ENCODE assay signal across 15 cellular contexts in genomic region chr1:210882414-210883221, GRCh38.
DNase-seq lines count a peak whose midpoint lies in the region; ATAC-seq, FAIRE-seq and TF ChIP-seq lines count a peak whose summit lies in the region.
"Had no signal": no experiment of that assay in that cellular context is flagged by ENCODE, and none has a peak within 500 bp of the region (broad histone marks: within the 10 kb centered on the region; RNA-seq: fewer than 3 reads in every experiment).

No MANE protein-coding gene starts in this region.

- no peak overlapping the region for H2BK5ac ChIP-seq in H1 (ENCODE audit: low read depth, low read length)

- no peak for TF ChIP-seq EP300 in H1 (IDR thresholded peaks at IDR 0.05; ENCODE audit: borderline replicate concordance in 1 of 2, low read depth in 2 of 2, low read length in 2 of 2)

- H2BK120ac ChIP-seq in H1 (replicated peaks; ENCODE audit: low read depth, low read length), result no peak overlapping the region

- no peak for ATAC-seq in GM18867 (IDR thresholded peaks at IDR 0.05; ENCODE audit: unreplicated experiment)
- no peak for ATAC-seq in GM19023 (IDR thresholded peaks at IDR 0.05; ENCODE audit: unreplicated experiment)
- no peak for ATAC-seq in HG03025 (IDR thresholded peaks at IDR 0.05; ENCODE audit: low FRiP score, unreplicated experiment)
- ATAC-seq: sciatic nerve had no signal

- 15 to 19% methylated on average over 8 of the region's 8 CpGs for WGBS in GM23248 (ENCODE audit: low coverage in 1 of 2, low lambda C conversion rate in 2 of 2, missing lambda C conversion rate in 2 of 2), 2 experiments
- WGBS in H1 (ENCODE audit: extremely low coverage in 1 of 2, insufficient coverage in 1 of 2, insufficient read length in 1 of 2, insufficient replicate concordance in 2 of 2, low coverage in 1 of 2, low lambda C conversion rate in 2 of 2, missing lambda C conversion rate in 1 of 2), 2 experiments, result 89% methylated on average over 8 of the region's 8 CpGs; no CpG with 5 or more reads in 1 of the 2 experiments

- H3K4me3 ChIP-seq in GM23248 (0 out of 2 replicates have a peak overlapping the region, but pooled peaks have one; percentile 7), H1 (ENCODE audit: extremely low read depth in 1 of 4, insufficient read depth in 2 of 4, low read depth in 3 of 4, low read length in 4 of 4) (no peak overlapping the region), retinal pigment epithelial cell (ENCODE audit: low read length) (peak overlapping the region; percentile 19)

- no peaks in the 10 kb centered on the region for H3K79me1 ChIP-seq in H1 (ENCODE audit: low read depth, low read length)

- H3K23me2 ChIP-seq in H1 (ENCODE audit: low read depth, low read length), result no peaks in the 10 kb centered on the region

- in situ Hi-C loops in GM23248 (cut with MboI), result no loop called here

- no peak overlapping the region for H3K9ac ChIP-seq in GM23248
- H3K9ac ChIP-seq in H1 (replicated peaks in 1 of 4; ENCODE audit: extremely low read depth in 1 of 4, low read depth in 3 of 4, low read length in 3 of 4), result no peak overlapping the region

- peaks cover 6% of the 10 kb centered on the region for H3K4me1 ChIP-seq in GM23248 (ENCODE audit: insufficient read depth)
- no peaks in the 10 kb centered on the region for H3K4me1 ChIP-seq in H1 (replicated peaks in 1 of 4; ENCODE audit: control insufficient read depth in 3 of 4, insufficient read depth in 4 of 4, low read length in 3 of 4)

- no peak for TF ChIP-seq POLR2A in H1 (IDR thresholded peaks at IDR 0.05; ENCODE audit: control extremely low read depth in 1 of 2, low read depth in 2 of 2, low read length in 2 of 2)

- TF ChIP-seq CTCF in H1 (IDR thresholded peaks at IDR 0.05; ENCODE audit: control extremely low read depth in 1 of 3, insufficient read depth in 1 of 3, low read depth in 1 of 3, low read length in 3 of 3) (no peak), retinal pigment epithelial cell (conservative IDR thresholded peaks at IDR 0.05; ENCODE audit: low read depth, low read length) (no peak)

- H3K79me2 ChIP-seq in GM23248 (ENCODE audit: insufficient read depth), result no peaks in the 10 kb centered on the region
- H3K79me2 ChIP-seq in H1 (ENCODE audit: control insufficient read depth in 1 of 2, insufficient read depth in 2 of 2, low read length in 2 of 2), result no peaks in the 10 kb centered on the region

- no peak overlapping the region for H2BK20ac ChIP-seq in H1 (ENCODE audit: low read length)

- FAIRE-seq in RCC 7860 (lab: Jason Lieb, UNC), result peak; percentile 98
- FAIRE-seq in H1 (lab: Jason Lieb, UNC), result no peak

- H3K23ac ChIP-seq in H1 (ENCODE audit: insufficient read length), result no peak overlapping the region

- TF ChIP-seq RAD21 in H1 (IDR thresholded peaks at IDR 0.05 in 1 of 2, conservative IDR thresholded peaks at IDR 0.05 in 1 of 2; ENCODE audit: low read depth in 2 of 2, low read length in 2 of 2), result no peak

- no peak overlapping the region for H3K18ac ChIP-seq in H1 (ENCODE audit: extremely low read depth, low read length)

- H3F3A ChIP-seq in GM23248 (ENCODE audit: insufficient read depth), result peaks cover 5% of the 10 kb centered on the region

- no peak overlapping the region for H3K14ac ChIP-seq in H1 (ENCODE audit: insufficient read length)

- H2AFZ ChIP-seq in GM23248 (no peak overlapping the region), H1 (ENCODE audit: low read length) (peak overlapping the region; percentile 76)

- H3K4ac ChIP-seq in H1 (replicated peaks; ENCODE audit: insufficient read length, low read depth, low read length), result no peak overlapping the region

- H2AK5ac ChIP-seq in H1 (ENCODE audit: low read depth, low read length), result no peak overlapping the region

- POLR2A ChIA-PET in H1 (lab: Charles Lee; ENCODE audit: partially characterized antibody), result no interaction called here

- DNase-seq in GM23248, result peak; percentile 61
- peak; percentile 98 for DNase-seq in RCC 7860 (ENCODE audit: low spot score)
- DNase-seq in H1 (ENCODE audit: low read depth in 1 of 2, low spot score in 2 of 2), result no peak
- peak; percentile 92 for DNase-seq in retinal pigment epithelial cell (ENCODE audit: low read depth)
- no peak for DNase-seq in NCI-H526 (lab: John Stamatoyannopoulos, UW)
- DNase-seq: activated CD4-positive, CD25-positive, alpha-beta regulatory T cell treated with anti-CD3 and anti-CD28 coated beads, Interleukin-2, amount 50 U/mL, for 72 hours; activated naive CD4-positive, alpha-beta T cell treated with anti-CD3 and anti-CD28 coated beads, Interleukin-2, amount 50 U/mL, for 16 hours; DMS79 treated with DMSO at 0.1 percent for 48 hours; Karpas-422; NCI-H345; SIG-M5 had no signal

- CTCF ChIA-PET in H1 (lab: Charles Lee; ENCODE audit: partially characterized antibody), result interaction anchor here (0.6 to 1.6 kb wide), 5 partner anchors 13 to 523 kb away, joined by 3 to 5 read pairs (median 3); no protein-coding TSS in a partner anchor

- H3K9me3 ChIP-seq in GM23248 (ENCODE audit: low read depth) (no peaks in the 10 kb centered on the region), H1 (ENCODE audit: insufficient read depth in 2 of 2, low read depth in 1 of 2, low read length in 1 of 2) (no peaks in the 10 kb centered on the region)

- H3K27ac ChIP-seq in GM23248 (peak overlapping the region; percentile 27; the same call in 1 of the 2 replicates), H1 (ENCODE audit: low read depth, low read length) (no peak overlapping the region)

- no peak overlapping the region for H4K8ac ChIP-seq in H1 (ENCODE audit: extremely low read depth, insufficient read depth, low read length)

- no peak overlapping the region for H4K91ac ChIP-seq in H1 (replicated peaks; ENCODE audit: insufficient read length, low read length)

- no peaks in the 10 kb centered on the region for H4K20me1 ChIP-seq in GM23248 (ENCODE audit: insufficient read depth)
- H4K20me1 ChIP-seq in H1 (replicated peaks in 1 of 2; ENCODE audit: control insufficient read depth in 1 of 2, insufficient read depth in 2 of 2, low read length in 2 of 2), result no peaks in the 10 kb centered on the region

- H2BK15ac ChIP-seq in H1 (ENCODE audit: low read length), result no peak overlapping the region

- no peaks in the 10 kb centered on the region for H3K9me2 ChIP-seq in GM23248 (ENCODE audit: insufficient read depth)

- H2BK12ac ChIP-seq in H1 (ENCODE audit: low read depth, low read length), result no peak overlapping the region

- no peak overlapping the region for H4K5ac ChIP-seq in H1 (ENCODE audit: insufficient read length, low read depth, low read length)

- H3K4me2 ChIP-seq in GM23248 (ENCODE audit: unreplicated experiment) (peak overlapping the region; percentile 50), H1 (ENCODE audit: insufficient read depth in 1 of 2, low read depth in 2 of 2, low read length in 2 of 2) (no peak overlapping the region)

- no peaks in the 10 kb centered on the region for H3K27me3 ChIP-seq in GM23248 (replicated peaks; ENCODE audit: insufficient read depth)
- no peaks in the 10 kb centered on the region for H3K27me3 ChIP-seq in H1 (replicated peaks in 1 of 4; ENCODE audit: control insufficient read depth in 3 of 4, extremely low read depth in 1 of 4, insufficient read depth in 3 of 4, low read length in 3 of 4)

- H3K36me3 ChIP-seq in GM23248 (ENCODE audit: low read depth) (no peaks in the 10 kb centered on the region), H1 (ENCODE audit: control insufficient read depth in 2 of 4, insufficient read depth in 4 of 4, low read length in 3 of 4) (no peaks in the 10 kb centered on the region)

- H3K56ac ChIP-seq in H1 (replicated peaks; ENCODE audit: insufficient read length, low read depth, low read length), result no peak overlapping the region

TF ChIP-seq in H1, 55 proteins besides CTCF, POLR2A, EP300 and RAD21:
- no peak for TF ChIP-seq ATF3 (IDR thresholded peaks at IDR 0.05; ENCODE audit: insufficient read depth, low read depth, low read length)
- no peak for TF ChIP-seq EZH2 (IDR thresholded peaks at IDR 0.05; ENCODE audit: low read depth, low read length, severe bottlenecking)
- TF ChIP-seq MAFK (IDR thresholded peaks at IDR 0.05; ENCODE audit: low read depth, low read length), result no peak
- no peak for TF ChIP-seq RBBP5 (IDR thresholded peaks at IDR 0.05; ENCODE audit: borderline replicate concordance, low read depth, low read length)
- TF ChIP-seq E2F6 (IDR thresholded peaks at IDR 0.05), result no peak
- no peak for TF ChIP-seq SUZ12 (IDR thresholded peaks at IDR 0.05; ENCODE audit: low read length)
- no peak for TF ChIP-seq SIN3A (conservative IDR thresholded peaks at IDR 0.05 in 1 of 2, IDR thresholded peaks at IDR 0.05 in 1 of 2; ENCODE audit: low read depth in 1 of 2, low read length in 2 of 2)
- TF ChIP-seq HDAC6 (IDR thresholded peaks at IDR 0.05; ENCODE audit: low read depth, low read length), result no peak
- no peak for TF ChIP-seq CEBPB (IDR thresholded peaks at IDR 0.05; ENCODE audit: low read depth, low read length)
- TF ChIP-seq SIRT6 (IDR thresholded peaks at IDR 0.05; ENCODE audit: low read length), result no peak
- TF ChIP-seq CHD2 (IDR thresholded peaks at IDR 0.05; ENCODE audit: low read length), result no peak
- TF ChIP-seq JUN (IDR thresholded peaks at IDR 0.05; ENCODE audit: low read depth, low read length), result no peak

Comparison
In these comparisons a context has a peak if more than half of its experiments do, and no peak if none do; other contexts are left out.
1. DNase-seq: peak in GM23248 (single experiment), RCC 7860 (single experiment) and retinal pigment epithelial cell (single experiment); none in H1 (0 of 2) and NCI-H526 (0 of 2).
2. H3K4me3 ChIP-seq: peak in GM23248 (single experiment) and retinal pigment epithelial cell (single experiment); none in H1 (0 of 4).